In genomic region chr5:149575131-149575530, GRCh38 we compare ENCODE assay signal across 20 cellular contexts.
"Had no signal": no experiment of that assay in that cellular context is flagged by ENCODE, and none has a peak within 500 bp of the region (broad histone marks: within the 10 kb centered on the region; RNA-seq: fewer than 3 reads in every experiment).

No MANE protein-coding gene starts in this region.

- H3K27me3 ChIP-seq: SJSA1 had no signal

- H3K9ac ChIP-seq: KMS-11 had no signal

- H3K4me3 ChIP-seq: SJSA1, SK-N-MC had no signal

- H3K4me1 ChIP-seq: SJSA1 had no signal

- H3K27ac ChIP-seq: KMS-11, SJSA1, SK-N-MC had no signal

- ATAC-seq: HepG2 had no signal

- H3K36me3 ChIP-seq: SJSA1 had no signal

- H3K9me3 ChIP-seq: SJSA1 had no signal

- DNase-seq: IMR-90, MV-4-11, NCI-H1048, NCI-H1105, NCI-H1417, NCI-H1436 treated with DMSO at 0.1 percent for 48 hours, NCI-H1694, NCI-H187 treated with DMSO at 0.1 percent for 48 hours, NCI-H2029 treated with DMSO at 0.1 percent for 48 hours, NCI-H2227 treated with DMSO at 0.1 percent for 48 hours, NCI-H524, NCI-H526 treated with DMSO at 0.1 percent for 48 hours, NCI-H748 treated with DMSO at 0.1 percent for 48 hours, Right ventricle myocardium superior, RPMI8226, SIG-M5 had no signal

- H3K4me2 ChIP-seq: KMS-11 had no signal
